ENCODE assay signal across 6 cellular contexts in genomic region chr17:29593546-29594440, GRCh38. TPM values are rescaled to one million over a fixed set of nuclear protein-coding genes. Genes with fewer than 3 reads are reported as not detected.
DNase-seq lines count a peak whose midpoint lies in the region; ATAC-seq, FAIRE-seq and TF ChIP-seq lines count a peak whose summit lies in the region.

No MANE protein-coding gene starts in this region.

- peaks cover 38% of the 10 kb centered on the region for H3K4me1 Mint-ChIP-seq in activated CD8-positive, alpha-beta T cell treated with anti-CD3 and anti-CD28 coated beads for 36 hours (ENCODE audit: low read depth)

- no peak overlapping the region for H3K27ac Mint-ChIP-seq in activated CD8-positive, alpha-beta T cell treated with anti-CD3 and anti-CD28 coated beads for 36 hours

- no peak for FAIRE-seq in GM12891 (lab: Jason Lieb, UNC)

- peak; percentile 37 for TF ChIP-seq CTCF in activated CD8-positive, alpha-beta T cell treated with anti-CD3 and anti-CD28 coated beads for 36 hours (IDR thresholded peaks at IDR 0.05)

- no peaks in the 10 kb centered on the region for H3K27me3 Mint-ChIP-seq in activated CD8-positive, alpha-beta T cell treated with anti-CD3 and anti-CD28 coated beads for 36 hours

- peak; percentile 39 for DNase-seq in activated CD8-positive, alpha-beta memory T cell treated with anti-CD3 and anti-CD28 coated beads, Interleukin-2, amount 50 U/mL, for 4 hours
- DNase-seq in activated CD8-positive, alpha-beta memory T cell treated with anti-CD3 and anti-CD28 coated beads, Interleukin-2, amount 50 U/mL, for 48 hours, result no peak
- DNase-seq in activated CD8-positive, alpha-beta T cell treated with anti-CD3 and anti-CD28 coated beads for 36 hours, result peak; percentile 67
- DNase-seq in kidney tubule cell (ENCODE audit: low spot score) (peak; percentile 33), GM12891 (ENCODE audit: insufficient read length, low spot score) (no peak)
- DNase-seq in activated CD4-positive, CD25-positive, alpha-beta regulatory T cell (lab: John Stamatoyannopoulos, UW), result no peak

- CTCF ChIA-PET in activated CD8-positive, alpha-beta T cell treated with anti-CD3 and anti-CD28 coated beads for 36 hours (lab: Charles Lee), result interaction anchor here (0.6 to 5.1 kb wide), 9 partner anchors 8 to 336 kb away, joined by 3 to 124 read pairs (median 3); partner anchors contain the start of genes ABHD15, SSH2 and TP53I13

- no peak for ATAC-seq in activated CD8-positive, alpha-beta T cell treated with anti-CD3 and anti-CD28 coated beads for 36 hours

- peak overlapping the region; percentile 77 for H3K4me3 Mint-ChIP-seq in activated CD8-positive, alpha-beta T cell treated with anti-CD3 and anti-CD28 coated beads for 36 hours

- intact Hi-C loops in activated CD8-positive, alpha-beta T cell treated with anti-CD3 and anti-CD28 coated beads for 36 hours (cut with micrococcal nuclease), result no loop called here

- POLR2A ChIA-PET in activated CD8-positive, alpha-beta T cell treated with anti-CD3 and anti-CD28 coated beads for 36 hours (lab: Charles Lee), result interaction anchor here (0.8 to 1.5 kb wide), 6 partner anchors 12 to 25 kb away, joined by 3 to 5 read pairs (median 4); partner anchors contain the start of gene TP53I13

- H3K9me3 Mint-ChIP-seq in activated CD8-positive, alpha-beta T cell treated with anti-CD3 and anti-CD28 coated beads for 36 hours, result no peaks in the 10 kb centered on the region

- H3K36me3 Mint-ChIP-seq in activated CD8-positive, alpha-beta T cell treated with anti-CD3 and anti-CD28 coated beads for 36 hours (ENCODE audit: low read depth), result no peaks in the 10 kb centered on the region

- TF ChIP-seq POLR2A in GM12891 (IDR thresholded peaks at IDR 0.05; ENCODE audit: low read depth, low read length), result no peak

TF ChIP-seq in GM12891, 5 proteins besides CTCF, POLR2A, EP300 and RAD21:
- TF ChIP-seq SPI1 (IDR thresholded peaks at IDR 0.05; ENCODE audit: low read depth, low read length) (no peak), PAX5 (IDR thresholded peaks at IDR 0.05; ENCODE audit: insufficient read depth, low read length, severe bottlenecking) (no peak), TAF1 (IDR thresholded peaks at IDR 0.05; ENCODE audit: low read depth, low read length) (no peak), POLR2AphosphoS5 (IDR thresholded peaks at IDR 0.05; ENCODE audit: low read depth, low read length) (no peak), POU2F2 (IDR thresholded peaks at IDR 0.05; ENCODE audit: low read depth, low read length) (no peak)

RNA-seq across cellular contexts. Expression of gene ANKRD13B, which starts 0.9 kb away (rescaled TPM):
- 10 to 100 TPM; 22.8 to 22.9 TPM for total RNA-seq in activated CD8-positive, alpha-beta T cell treated with anti-CD3 and anti-CD28 coated beads for 36 hours
- 1.4 TPM for polyA plus RNA-seq in GM12891 (2012; ENCODE audit: low read depth, missing spikeins)

RNA-seq across cellular contexts. Expression of gene GIT1, which starts 4.3 kb away (rescaled TPM):
- total RNA-seq in activated CD8-positive, alpha-beta T cell treated with anti-CD3 and anti-CD28 coated beads for 36 hours, result 10 to 100 TPM; 54.8 to 59.3 TPM
- 13.2 TPM for polyA plus RNA-seq in GM12891 (2012; ENCODE audit: low read depth, missing spikeins)

RNA-seq across cellular contexts. Expression of gene TP53I13, which starts 25.3 kb away (rescaled TPM):
- 10 to 100 TPM; 46.7 to 50.2 TPM for total RNA-seq in activated CD8-positive, alpha-beta T cell treated with anti-CD3 and anti-CD28 coated beads for 36 hours
- polyA plus RNA-seq in GM12891 (2012; ENCODE audit: low read depth, missing spikeins), result 12.4 TPM

RNA-seq across cellular contexts. Expression of gene ABHD15, which starts 27.0 kb away (rescaled TPM):
- 10 to 100 TPM in 1 of 2 experiments, 1 to 10 TPM in 1; 9.7 to 10.1 TPM for total RNA-seq in activated CD8-positive, alpha-beta T cell treated with anti-CD3 and anti-CD28 coated beads for 36 hours
- polyA plus RNA-seq in GM12891 (2012; ENCODE audit: low read depth, missing spikeins), result 1.9 TPM

RNA-seq across cellular contexts. Expression of gene CORO6, which starts 28.9 kb away (rescaled TPM):
- total RNA-seq in activated CD8-positive, alpha-beta T cell treated with anti-CD3 and anti-CD28 coated beads for 36 hours, result 10 to 100 TPM; 11.6 to 13.0 TPM
- polyA plus RNA-seq in GM12891 (2012; ENCODE audit: low read depth, missing spikeins), result 1.5 TPM

Comparison
In these comparisons a context has a peak if more than half of its experiments do, and no peak if none do; other contexts are left out.
1. DNase-seq: peak in activated CD8-positive, alpha-beta memory T cell treated with anti-CD3 and anti-CD28 coated beads, Interleukin-2, amount 50 U/mL, for 4 hours (single experiment), activated CD8-positive, alpha-beta T cell treated with anti-CD3 and anti-CD28 coated beads for 36 hours (single experiment) and kidney tubule cell (single experiment); none in activated CD8-positive, alpha-beta memory T cell treated with anti-CD3 and anti-CD28 coated beads, Interleukin-2, amount 50 U/mL, for 48 hours (single experiment), activated CD4-positive, CD25-positive, alpha-beta regulatory T cell (0 of 4) and GM12891 (single experiment).